In the genomic region with DNA sequence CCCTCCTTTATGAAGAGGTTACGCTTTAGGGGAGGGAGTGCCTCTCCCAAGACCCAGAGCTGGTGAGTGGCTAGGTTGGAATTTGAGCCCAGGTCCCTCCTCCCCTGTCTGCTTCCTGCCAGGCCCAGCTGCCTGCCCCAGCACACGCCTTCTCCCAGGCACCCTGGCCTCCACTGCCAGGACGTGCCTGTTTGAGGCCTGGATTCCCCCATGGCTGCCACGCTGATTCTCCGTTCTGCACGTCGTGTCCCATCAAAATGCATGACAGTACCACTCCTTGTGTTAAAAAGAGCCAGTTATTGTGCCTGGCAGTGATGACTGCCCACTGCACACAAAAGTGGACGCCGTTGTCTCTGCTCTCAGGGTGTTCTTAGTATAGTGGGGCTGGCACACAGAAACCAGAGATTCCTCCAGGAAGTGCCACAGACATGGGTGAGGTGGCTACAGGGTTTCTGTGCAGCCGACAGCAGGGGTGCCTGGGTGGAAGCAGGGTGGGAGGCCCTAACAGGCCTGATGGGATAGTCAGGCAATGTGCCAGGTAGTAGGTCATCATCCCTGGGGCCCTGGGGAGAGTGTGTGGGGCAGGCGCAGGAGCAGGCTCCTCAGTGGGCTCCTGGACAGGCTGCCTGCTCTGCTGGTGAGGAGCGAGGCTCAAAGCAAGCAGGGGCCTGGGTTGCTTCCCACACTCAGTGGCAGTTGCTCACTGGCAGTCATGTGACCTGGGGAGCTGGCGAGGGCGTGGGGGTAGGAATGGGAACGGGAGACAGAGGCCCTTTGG, we compare ENCODE assay signal across 8 cellular contexts. TPM values are rescaled to one million over a fixed set of nuclear protein-coding genes. Genes with fewer than 3 reads are reported as not detected.
DNase-seq lines count a peak whose midpoint lies in the region; ATAC-seq and TF ChIP-seq lines count a peak whose summit lies in the region.

No MANE protein-coding gene starts in this region.

- H3K4me3 ChIP-seq in RWPE2 (ENCODE audit: severe bottlenecking), result no peak overlapping the region

- DNase-seq in GM04503 (ENCODE audit: low read depth) (peak; percentile 73), RWPE2 (ENCODE audit: low spot score) (peak; percentile 93), fibroblast of gingiva (ENCODE audit: low read depth) (peak; percentile 77), nephron progenitor cell (peak; percentile 41), NOMO-1 treated with dmso at 0.1 percent for 144 hours (lab: John Stamatoyannopoulos, UW; ENCODE audit: unreplicated experiment) (no peak), G401 (ENCODE audit: low spot score) (no peak), NCI-H1436 treated with DMSO at 0.1 percent for 48 hours (lab: John Stamatoyannopoulos, UW) (no peak)

- H3K27me3 ChIP-seq in RWPE2 (ENCODE audit: insufficient read depth, poor library complexity, severe bottlenecking), result no peaks in the 10 kb centered on the region

- peaks cover 58% of the 10 kb centered on the region for H3K4me1 ChIP-seq in RWPE2 (ENCODE audit: insufficient read depth, poor library complexity, severe bottlenecking)

- H3K27me3 Mint-ChIP-seq in nephron progenitor cell (ENCODE audit: low read depth, poor library complexity), result no peaks in the 10 kb centered on the region

- peaks cover 33% of the 10 kb centered on the region for H3K36me3 ChIP-seq in RWPE2 (ENCODE audit: low read depth)

- no peaks in the 10 kb centered on the region for H3K9me3 ChIP-seq in RWPE2 (ENCODE audit: severe bottlenecking)

- ATAC-seq in RWPE2 (ENCODE audit: low read depth) (peak; percentile 82), HG03520 (IDR thresholded peaks at IDR 0.05; ENCODE audit: unreplicated experiment) (no peak)

- peaks cover 58% of the 10 kb centered on the region for H3K4me1 Mint-ChIP-seq in nephron progenitor cell

- H3K9me3 Mint-ChIP-seq in nephron progenitor cell, result peaks cover 6% of the 10 kb centered on the region

- peak overlapping the region; percentile 88 for H3K27ac Mint-ChIP-seq in nephron progenitor cell

- TF ChIP-seq CTCF in RWPE2 (IDR thresholded peaks at IDR 0.05; ENCODE audit: poor library complexity, severe bottlenecking) (no peak), nephron progenitor cell (IDR thresholded peaks at IDR 0.05) (no peak)

- H3K36me3 Mint-ChIP-seq in nephron progenitor cell (ENCODE audit: low read depth), result peaks cover 39% of the 10 kb centered on the region

- peak overlapping the region; percentile 28 for H3K4me3 Mint-ChIP-seq in nephron progenitor cell

- peak overlapping the region; percentile 99 for H3K27ac ChIP-seq in RWPE2 (ENCODE audit: poor library complexity, severe bottlenecking)

- in situ Hi-C loops in G401 (cut with HindIII; ENCODE audit: low sequenced_read_pairs), result no loop called here

RNA-seq across cellular contexts. Expression of a gene that starts 24.2 kb away (rescaled TPM):
- 10.5 and 19.0 TPM in 2 replicates for total RNA-seq in G401 (2014; rRNA removed; shearing (Covaris generic))

RNA-seq across cellular contexts. Expression of a gene that starts 36.0 kb away (rescaled TPM):
- 25.4 and 30.4 TPM in 2 replicates for total RNA-seq in G401 (2014; rRNA removed; shearing (Covaris generic))

Comparison
In these comparisons a context has a peak if more than half of its experiments do, and no peak if none do; other contexts are left out.
1. DNase-seq: peak in GM04503 (single experiment), RWPE2 (single experiment), fibroblast of gingiva (single experiment) and nephron progenitor cell (single experiment); none in NOMO-1 treated with dmso at 0.1 percent for 144 hours (single experiment), G401 (single experiment) and NCI-H1436 treated with DMSO at 0.1 percent for 48 hours (single experiment).